In the genomic region with DNA sequence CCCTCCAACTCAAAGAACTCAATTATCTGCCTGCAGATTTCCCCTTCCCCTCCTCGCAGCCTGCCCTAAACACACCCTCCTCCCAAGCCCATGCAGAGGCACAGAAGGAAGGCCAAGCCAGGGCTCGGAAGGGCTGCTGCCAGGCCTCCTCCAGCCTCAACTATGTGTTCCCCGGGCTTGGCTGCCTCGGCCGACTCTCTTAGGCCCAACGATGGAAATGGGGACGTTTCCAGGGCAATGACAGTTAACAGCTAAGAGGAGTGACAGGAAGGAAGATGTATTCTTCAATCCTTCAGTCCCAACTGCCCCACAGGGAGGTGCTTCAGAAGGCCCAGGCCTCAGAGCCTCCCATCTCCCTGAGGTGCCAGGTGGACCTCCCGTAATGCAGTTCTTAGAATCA, we compare ENCODE assay signal across 12 cellular contexts.
DNase-seq lines count a peak whose midpoint lies in the region; ATAC-seq and TF ChIP-seq lines count a peak whose summit lies in the region.
"Had no signal": no experiment of that assay in that cellular context is flagged by ENCODE, and none has a peak within 500 bp of the region (broad histone marks: within the 10 kb centered on the region; RNA-seq: fewer than 3 reads in every experiment).

No MANE protein-coding gene starts in this region.

- H3K36me3 ChIP-seq in left lung (no peaks in the 10 kb centered on the region), skeletal muscle tissue (ENCODE audit: control insufficient read depth in 3 of 3, insufficient read depth in 3 of 3, low read length in 3 of 3) (no peaks in the 10 kb centered on the region)

- CTCF ChIA-PET in AG04450 (lab: Charles Lee), result interaction anchor here (1.0 kb wide), 1 partner anchor 9 kb away, joined by 3 read pairs; no protein-coding TSS in a partner anchor
- CTCF ChIA-PET in activated CD4-positive, alpha-beta memory T cell treated with anti-CD3 and anti-CD28 coated beads, Interleukin-2, amount 10 ng/mL, durations not matched to agents 7 days and 5 days (lab: Charles Lee), result interaction anchor here (2.2 kb wide), 1 partner anchor 28 kb away, joined by 5 read pairs; no protein-coding TSS in a partner anchor

- H3K4me3 ChIP-seq in AG04450 (ENCODE audit: low read depth, low read length) (peak overlapping the region; percentile 27; the same call in 1 of the 2 replicates), left lung (no peak overlapping the region), skeletal muscle tissue (ENCODE audit: low read length in 3 of 3) (peak overlapping the region; percentile 20 to 61 (median 38))

- intact Hi-C loops in left lung (cut with DNase I), result no loop called here

- H3K4me3 Mint-ChIP-seq in brain, result peak overlapping the region in 4 of 5 experiments; percentile 13 to 97 (median 75)
- no peak overlapping the region for H3K4me3 Mint-ChIP-seq in activated CD4-positive, alpha-beta memory T cell treated with anti-CD3 and anti-CD28 coated beads, Interleukin-2, amount 10 ng/mL, durations not matched to agents 7 days and 5 days
- H3K4me3 Mint-ChIP-seq: IgD-negative memory B cell had no signal

- ATAC-seq in left lung (no peak), HG02981 (IDR thresholded peaks at IDR 0.05; ENCODE audit: unreplicated experiment) (no peak)

- TF ChIP-seq CTCF in AG04450 (IDR thresholded peaks at IDR 0.05; ENCODE audit: low read depth, low read length) (no peak), brain (conservative IDR thresholded peaks at IDR 0.05) (no peak), left lung (IDR thresholded peaks at IDR 0.05) (no peak)

- POLR2A ChIA-PET in AG04450 (lab: Yijun Ruan, JAX), result interaction anchor here (1.0 to 1.9 kb wide), 7 partner anchors 19 to 119 kb away, joined by 3 to 8 read pairs (median 5); no protein-coding TSS in a partner anchor
- POLR2A ChIA-PET in activated CD4-positive, alpha-beta memory T cell treated with anti-CD3 and anti-CD28 coated beads, Interleukin-2, amount 10 ng/mL, durations not matched to agents 7 days and 5 days (lab: Charles Lee), result no interaction called here

- peaks cover 6% of the 10 kb centered on the region for H3K27me3 Mint-ChIP-seq in brain
- H3K27me3 Mint-ChIP-seq in activated CD4-positive, alpha-beta memory T cell treated with anti-CD3 and anti-CD28 coated beads, Interleukin-2, amount 10 ng/mL, durations not matched to agents 7 days and 5 days, result peaks cover 13% of the 10 kb centered on the region

- H3K27me3 ChIP-seq in AG04450 (ENCODE audit: control insufficient read depth, insufficient read depth, low read length) (no peaks in the 10 kb centered on the region), left lung (no peaks in the 10 kb centered on the region), skeletal muscle tissue (ENCODE audit: control insufficient read depth in 3 of 3, insufficient read depth in 3 of 3, low read length in 3 of 3) (no peaks in the 10 kb centered on the region)

- no peaks in the 10 kb centered on the region for H3K36me3 Mint-ChIP-seq in brain
- H3K36me3 Mint-ChIP-seq in activated CD4-positive, alpha-beta memory T cell treated with anti-CD3 and anti-CD28 coated beads, Interleukin-2, amount 10 ng/mL, durations not matched to agents 7 days and 5 days (ENCODE audit: low read depth), result no peaks in the 10 kb centered on the region
- H3K36me3 Mint-ChIP-seq: IgD-negative memory B cell had no signal

- H3K4me1 ChIP-seq in left lung (peaks cover 24 to 72% of the 10 kb centered on the region in 2 donors), skeletal muscle tissue (ENCODE audit: control insufficient read depth in 3 of 3, insufficient read depth in 3 of 3, low read length in 3 of 3) (peaks cover 47 to 69% (median 53%) of the 10 kb centered on the region in 3 donors)

- DNase-seq in AG04450 (ENCODE audit: low read depth, low spot score) (no peak), left lung (no peak), hepatic stellate cell (ENCODE audit: low spot score) (no peak), iPS-NIHi7 (ENCODE audit: extremely low spot score) (no peak)
- DNase-seq in activated CD4-positive, alpha-beta memory T cell treated with anti-CD3 and anti-CD28 coated beads, Interleukin-2, amount 10 ng/mL, durations not matched to agents 7 days and 5 days, result no peak
- DNase-seq: activated CD8-positive, alpha-beta memory T cell treated with anti-CD3 and anti-CD28 coated beads, Interleukin-2, amount 50 U/mL, for 4 hours; NCI-H1417; NCI-H524 treated with DMSO at 0.1 percent for 48 hours had no signal

- peaks cover 68% of the 10 kb centered on the region for H3K4me1 Mint-ChIP-seq in brain
- peaks cover 5% of the 10 kb centered on the region for H3K4me1 Mint-ChIP-seq in activated CD4-positive, alpha-beta memory T cell treated with anti-CD3 and anti-CD28 coated beads, Interleukin-2, amount 10 ng/mL, durations not matched to agents 7 days and 5 days

- H3K9me3 Mint-ChIP-seq in brain, result peaks cover 0 to 4% (median 0%) of the 10 kb centered on the region in 5 experiments
- no peaks in the 10 kb centered on the region for H3K9me3 Mint-ChIP-seq in activated CD4-positive, alpha-beta memory T cell treated with anti-CD3 and anti-CD28 coated beads, Interleukin-2, amount 10 ng/mL, durations not matched to agents 7 days and 5 days
- H3K9me3 Mint-ChIP-seq: IgD-negative memory B cell had no signal

- H3K9ac ChIP-seq in skeletal muscle tissue (ENCODE audit: low read depth in 1 of 3, low read length in 3 of 3), result peak overlapping the region; percentile 40 to 73 (median 64)

- peak overlapping the region in 4 of 5 experiments; percentile 7 to 100 (median 58) for H3K27ac Mint-ChIP-seq in brain
- no peak overlapping the region for H3K27ac Mint-ChIP-seq in activated CD4-positive, alpha-beta memory T cell treated with anti-CD3 and anti-CD28 coated beads, Interleukin-2, amount 10 ng/mL, durations not matched to agents 7 days and 5 days
- H3K27ac Mint-ChIP-seq: IgD-negative memory B cell had no signal

- H3K9me3 ChIP-seq in AG04450 (ENCODE audit: control insufficient read depth, insufficient read depth, low read length) (no peaks in the 10 kb centered on the region), left lung (no peaks in the 10 kb centered on the region), skeletal muscle tissue (ENCODE audit: control insufficient read depth in 3 of 3, low read length in 3 of 3) (no peaks in the 10 kb centered on the region)

- H3K27ac ChIP-seq in AG04450 (ENCODE audit: low read depth, low read length) (peak overlapping the region; percentile 92), left lung (peak overlapping the region; percentile 68 to 81), skeletal muscle tissue (ENCODE audit: low read depth, low read length) (peak overlapping the region; percentile 88)

Comparison
In these comparisons a context has a peak if more than half of its experiments do, and no peak if none do; other contexts are left out.
1. H3K4me3 ChIP-seq: peak in AG04450 (single experiment) and skeletal muscle tissue (3 of 3); none in left lung (0 of 2).
2. Peak in every context shown above with its lines, with median percentiles within 50 percentile points of each other: H3K27ac ChIP-seq.